In genomic region chr19:56107626-56108351, GRCh38 we compare ENCODE assay signal across 16 cellular contexts. TPM values are rescaled to one million over a fixed set of nuclear protein-coding genes. Genes with fewer than 3 reads are reported as not detected.
A peak's percentile ranks its signal among the peaks of the same experiment; 100 is the strongest.
DNase-seq lines count a peak whose midpoint lies in the region; ATAC-seq and TF ChIP-seq lines count a peak whose summit lies in the region.
"Had no signal": no experiment of that assay in that cellular context is flagged by ENCODE, and none has a peak within 500 bp of the region (broad histone marks: within the 10 kb centered on the region; RNA-seq: fewer than 3 reads in every experiment).

No MANE protein-coding gene starts in this region.

- peak; percentile 15 to 32 for ATAC-seq in left cardiac atrium
- no peak for ATAC-seq in activated naive CD8-positive, alpha-beta T cell treated with anti-CD3 and anti-CD28 coated beads, Interleukin-2, amount 50 U/mL, for 24 hours
- ATAC-seq: activated T-cell treated with anti-CD3 and anti-CD28 coated beads, Interleukin-2, amount 50 U/mL, for 72 hours had no signal

- TF ChIP-seq POLR2A in esophagus squamous epithelium (IDR thresholded peaks at IDR 0.05) (no peak), vagina (IDR thresholded peaks at IDR 0.05) (no peak)

- no peaks in the 10 kb centered on the region for H3K27me3 Mint-ChIP-seq in activated naive CD8-positive, alpha-beta T cell treated with anti-CD3 and anti-CD28 coated beads, Interleukin-2, amount 50 U/mL, for 24 hours

- H3K36me3 ChIP-seq in right atrium auricular region (no peaks in the 10 kb centered on the region), esophagus squamous epithelium (peaks cover 0 to 29% (median under 1%) of the 10 kb centered on the region in 3 donors), osteoblast (ENCODE audit: insufficient read depth, low read length) (no peaks in the 10 kb centered on the region), vagina (no peaks in the 10 kb centered on the region)

- no peak for TF ChIP-seq CTCF in right atrium auricular region (IDR thresholded peaks at IDR 0.05)
- no peak for TF ChIP-seq CTCF in esophagus squamous epithelium (IDR thresholded peaks at IDR 0.05)
- no peak for TF ChIP-seq CTCF in osteoblast (IDR thresholded peaks at IDR 0.05; ENCODE audit: extremely low read depth, low read depth, low read length)
- no peak for TF ChIP-seq CTCF in vagina (IDR thresholded peaks at IDR 0.05)

- H2AFZ ChIP-seq in osteoblast (ENCODE audit: low read length): no peak overlapping the region

- H3K9me3 Mint-ChIP-seq in activated naive CD8-positive, alpha-beta T cell treated with anti-CD3 and anti-CD28 coated beads, Interleukin-2, amount 50 U/mL, for 24 hours: no peaks in the 10 kb centered on the region
- H3K9me3 Mint-ChIP-seq: activated T-cell treated with anti-CD3 and anti-CD28 coated beads, Interleukin-2, amount 50 U/mL, for 72 hours had no signal

- H3K36me3 Mint-ChIP-seq in activated naive CD8-positive, alpha-beta T cell treated with anti-CD3 and anti-CD28 coated beads, Interleukin-2, amount 50 U/mL, for 24 hours (ENCODE audit: low read depth): peaks cover 9% of the 10 kb centered on the region

- H3K4me2 ChIP-seq in osteoblast (ENCODE audit: insufficient read depth, low read length): no peak overlapping the region
- H3K4me2 ChIP-seq: KMS-11 had no signal

- intact Hi-C loops in left cardiac atrium (cut with DNase I) (no loop called here), esophagus squamous epithelium (cut with DNase I) (loop anchor here (10.0 kb wide), 1 partner anchor 47 kb away; no protein-coding TSS in a partner anchor), vagina (cut with DNase I) (loop anchor here (5.0 kb wide), 1 partner anchor 35 kb away; the partner anchor contains the start of gene ZNF444)

- peaks cover 67% of the 10 kb centered on the region for H4K20me1 ChIP-seq in osteoblast (ENCODE audit: insufficient read depth, low read length)

- no peaks in the 10 kb centered on the region for H3K27me3 ChIP-seq in right atrium auricular region
- no peaks in the 10 kb centered on the region for H3K27me3 ChIP-seq in esophagus squamous epithelium
- no peaks in the 10 kb centered on the region for H3K27me3 ChIP-seq in osteoblast (ENCODE audit: insufficient read depth, low read length)
- H3K27me3 ChIP-seq in vagina: no peaks in the 10 kb centered on the region

- H3K4me3 Mint-ChIP-seq in activated naive CD8-positive, alpha-beta T cell treated with anti-CD3 and anti-CD28 coated beads, Interleukin-2, amount 50 U/mL, for 24 hours: no peak overlapping the region
- H3K4me3 Mint-ChIP-seq: activated T-cell treated with anti-CD3 and anti-CD28 coated beads, Interleukin-2, amount 50 U/mL, for 72 hours had no signal

- H3K4me1 Mint-ChIP-seq in activated naive CD8-positive, alpha-beta T cell treated with anti-CD3 and anti-CD28 coated beads, Interleukin-2, amount 50 U/mL, for 24 hours: peaks cover 57% of the 10 kb centered on the region

- H3K27ac ChIP-seq in right atrium auricular region: peak overlapping the region in 1 of 2 donors; percentile 84
- peak overlapping the region in 3 of 4 donors; percentile 56 to 71 (median 69) for H3K27ac ChIP-seq in esophagus squamous epithelium
- no peak overlapping the region for H3K27ac ChIP-seq in osteoblast (ENCODE audit: low read depth, low read length)
- H3K27ac ChIP-seq in vagina: peak overlapping the region; percentile 58
- H3K27ac ChIP-seq: KMS-11 had no signal

- DNase-seq in left cardiac atrium (no peak), right atrium auricular region (ENCODE audit: low spot score) (no peak), esophagus squamous epithelium (lab: John Stamatoyannopoulos, UW) (no peak), osteoblast (ENCODE audit: insufficient read length, low spot score, missing footprints) (peak; percentile 66), vagina (ENCODE audit: extremely low spot score in 2 of 2) (no peak), SIG-M5 (lab: John Stamatoyannopoulos, UW) (no peak)
- no peak for DNase-seq in stimulated activated CD8-positive, alpha-beta memory T cell treated with anti-CD3 and anti-CD28 coated beads, Interleukin-4, amount 100 ng/mL, for 48 hours
- no peak for DNase-seq in activated naive CD8-positive, alpha-beta T cell treated with anti-CD3 and anti-CD28 coated beads, Interleukin-2, amount 50 U/mL, for 24 hours
- DNase-seq: ACHN; activated CD4-positive, alpha-beta T cell treated with anti-CD3 and anti-CD28 coated beads, Interleukin-2, amount 50 U/mL, for 4 hours; activated T-cell treated with anti-CD3 and anti-CD28 coated beads, Interleukin-2, amount 50 U/mL, for 72 hours; GOT3; NCI-H187; stimulated activated CD4-positive, alpha-beta T cell treated with anti-CD3 and anti-CD28 coated beads, Interleukin-4, amount 100 ng/mL, for 24 hours; stimulated activated naive CD4-positive, alpha-beta T cell had no signal

- H3K4me3 ChIP-seq in right atrium auricular region: no peak overlapping the region
- H3K4me3 ChIP-seq in esophagus squamous epithelium: peak overlapping the region in 1 of 4 donors; percentile 44
- no peak overlapping the region for H3K4me3 ChIP-seq in osteoblast (ENCODE audit: insufficient read depth, low read length)
- peak overlapping the region; percentile 19 to 35 for H3K4me3 ChIP-seq in vagina

- H3K27ac Mint-ChIP-seq in activated naive CD8-positive, alpha-beta T cell treated with anti-CD3 and anti-CD28 coated beads, Interleukin-2, amount 50 U/mL, for 24 hours: no peak overlapping the region

- H3K9me3 ChIP-seq in right atrium auricular region (no peaks in the 10 kb centered on the region), esophagus squamous epithelium (no peaks in the 10 kb centered on the region), osteoblast (ENCODE audit: low read depth, low read length) (no peaks in the 10 kb centered on the region), vagina (no peaks in the 10 kb centered on the region)

- H3K4me1 ChIP-seq in right atrium auricular region: peaks cover 0 to 79% of the 10 kb centered on the region in 2 donors
- peaks cover 55 to 92% (median 77%) of the 10 kb centered on the region in 3 donors for H3K4me1 ChIP-seq in esophagus squamous epithelium
- peaks cover 22% of the 10 kb centered on the region for H3K4me1 ChIP-seq in osteoblast (ENCODE audit: insufficient read depth, low read length)
- peaks cover 83% of the 10 kb centered on the region for H3K4me1 ChIP-seq in vagina

- 57 to 73% methylated on average over 13 to 20 of the region's 27 CpGs for WGBS in esophagus squamous epithelium, 2 donors

- peaks cover 93% of the 10 kb centered on the region for H3K79me2 ChIP-seq in osteoblast (ENCODE audit: insufficient read depth, low read length)

RNA-seq across cellular contexts. Expression of gene ZNF787, which starts 13.3 kb away (rescaled TPM):
- 10 to 100 TPM; 27.5 to 37.9 TPM for total RNA-seq in left cardiac atrium
- total RNA-seq in right atrium auricular region: 10 to 100 TPM in 1 of 2 donors, 1 to 10 TPM in 1; 6.0 to 11.8 TPM
- total RNA-seq in esophagus squamous epithelium: 10 to 100 TPM in 3 of 4 donors, 1 to 10 TPM in 1; 9.9 to 21.3 (median 13.1) TPM
- 23.6 and 27.5 TPM in 2 replicates for total RNA-seq in osteoblast
- 13.5 TPM for total RNA-seq in vagina

RNA-seq across cellular contexts. Expression of gene ZNF444, which starts 33.3 kb away (rescaled TPM):
- total RNA-seq in left cardiac atrium (10 to 100 TPM; 18.3 to 20.8 TPM), right atrium auricular region (10 to 100 TPM; 26.1 to 30.9 TPM), esophagus squamous epithelium (10 to 100 TPM; 10.6 to 22.1 (median 15.6) TPM), osteoblast (13.0 and 16.6 TPM in 2 replicates), vagina (28.7 TPM)

Comparison
In these comparisons a context has a peak if more than half of its experiments do, and no peak if none do; other contexts are left out.
1. H3K4me3 ChIP-seq: peak in vagina (2 of 2); none in right atrium auricular region (0 of 2) and osteoblast (single experiment).
2. intact Hi-C loops: an anchor here in esophagus squamous epithelium (10.0 kb wide) and vagina (5.0 kb wide); none called in left cardiac atrium.